Comparison of ENCODE assay signal across 27 cellular contexts in the genomic region with DNA sequence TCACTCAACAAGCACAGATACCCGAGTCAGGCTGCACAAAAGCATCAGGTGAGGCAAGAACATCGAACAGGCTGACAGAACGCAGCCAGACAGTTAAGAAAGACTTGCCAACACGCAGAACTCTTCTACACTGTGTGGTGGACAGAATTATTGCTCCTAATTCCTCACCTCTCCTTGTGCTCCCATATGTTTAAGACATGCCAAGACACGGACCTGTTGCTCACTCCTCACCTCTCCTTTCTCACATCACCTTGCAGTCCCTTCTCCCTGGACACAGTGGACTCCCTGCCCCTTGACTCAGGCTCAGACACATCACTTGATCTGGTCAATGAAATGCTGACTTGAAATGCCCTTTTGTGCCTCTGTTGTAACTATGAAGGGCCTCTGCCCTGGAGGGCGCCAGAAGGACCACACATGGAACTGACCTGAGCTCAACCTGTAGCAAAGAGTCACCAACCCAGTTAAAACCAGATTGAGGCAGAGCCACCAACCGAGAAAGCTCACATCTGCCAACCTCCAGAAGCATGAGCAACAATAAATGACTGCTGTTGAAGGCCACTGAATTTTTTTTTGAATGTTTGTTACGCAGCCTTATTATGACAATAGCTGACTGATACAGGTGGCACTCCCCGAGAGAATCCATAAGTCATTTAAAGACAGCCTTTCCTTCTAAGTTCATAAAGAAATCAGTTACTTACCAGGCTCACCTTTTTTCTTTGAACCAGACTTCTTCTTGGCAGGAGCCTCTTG. TPM values are rescaled to one million over a fixed set of nuclear protein-coding genes. Genes with fewer than 3 reads are reported as not detected.
DNase-seq lines count a peak whose midpoint lies in the region; ATAC-seq and TF ChIP-seq lines count a peak whose summit lies in the region.
"Had no signal": no experiment of that assay in that cellular context is flagged by ENCODE, and none has a peak within 500 bp of the region (broad histone marks: within the 10 kb centered on the region; RNA-seq: fewer than 3 reads in every experiment).

No MANE protein-coding gene starts in this region.

- peaks cover 82% of the 10 kb centered on the region for H3K79me2 ChIP-seq in GM23338 (replicated peaks; ENCODE audit: insufficient read depth)
- peaks cover 100% of the 10 kb centered on the region for H3K79me2 ChIP-seq in smooth muscle cell (ENCODE audit: low read depth)

- peaks cover 15% of the 10 kb centered on the region for H3K36me3 ChIP-seq in GM23338 (ENCODE audit: insufficient read depth)
- H3K36me3 ChIP-seq in smooth muscle cell (ENCODE audit: low read depth), result peaks cover 6% of the 10 kb centered on the region

- H3K36me3 Mint-ChIP-seq in GM23338 (ENCODE audit: low read depth), result peaks cover 66% of the 10 kb centered on the region
- H3K36me3 Mint-ChIP-seq in T-helper 17 cell (ENCODE audit: low read depth), result peaks cover 13% of the 10 kb centered on the region
- H3K36me3 Mint-ChIP-seq in glutamatergic neuron (ENCODE audit: unreplicated experiment), result peaks cover 11% of the 10 kb centered on the region

- WGBS in smooth muscle cell (ENCODE audit: low lambda C conversion rate), result 95% methylated on average over 9 of the region's 9 CpGs

- intact Hi-C loops in posterior vena cava (cut with DNase I), result no loop called here

- H3K4me3 ChIP-seq in GM23338, result no peak overlapping the region
- no peak overlapping the region for H3K4me3 ChIP-seq in smooth muscle cell
- H3K4me3 ChIP-seq: pancreas, SJCRH30, suprapubic skin had no signal

- H3K27ac ChIP-seq in GM23338 (ENCODE audit: low read depth) (peak overlapping the region; percentile 51; the same call in 1 of the 2 replicates), smooth muscle cell (ENCODE audit: low read depth) (peak overlapping the region; percentile 58)
- H3K27ac ChIP-seq: SJCRH30, suprapubic skin had no signal

- H3K4me2 ChIP-seq in GM23338, result no peak overlapping the region
- H3K4me2 ChIP-seq in smooth muscle cell, result no peak overlapping the region

- H3K4me3 Mint-ChIP-seq in GM23338 (no peak overlapping the region), T-helper 17 cell (no peak overlapping the region), glutamatergic neuron (ENCODE audit: unreplicated experiment) (peak overlapping the region; percentile 8)
- H3K4me3 Mint-ChIP-seq: activated CD8-positive, alpha-beta T cell treated with anti-CD3 and anti-CD28 coated beads, Interleukin-2, amount 10 ng/mL, durations not matched to agents 7 days and 5 days; CD4-positive, alpha-beta memory T cell; mesothelial cell of epicardium; naive thymus-derived CD8-positive, alpha-beta T cell; stimulated activated effector memory CD8-positive, alpha-beta T cell treated with anti-CD3 and anti-CD28 coated beads, Interleukin-12 subunit alpha, Interleukin-12 subunit beta, amount 100 ng/mL, for 72 hours; T-cell had no signal

- H3K4me1 Mint-ChIP-seq in GM23338 (peaks cover 46% of the 10 kb centered on the region), T-helper 17 cell (peaks cover 23% of the 10 kb centered on the region), glutamatergic neuron (ENCODE audit: low read depth, unreplicated experiment) (peaks cover 41% of the 10 kb centered on the region)

- no peak for DNase-seq in GM23338 (ENCODE audit: low spot score)
- DNase-seq in T-helper 17 cell, result no peak
- DNase-seq in glutamatergic neuron, result no peak
- no peak for DNase-seq in smooth muscle cell (lab: John Stamatoyannopoulos, UW; ENCODE audit: unreplicated experiment)
- DNase-seq in NCI-H510A treated with DMSO at 0.1 percent for 48 hours (lab: John Stamatoyannopoulos, UW), result no peak
- DNase-seq in NCI-H1694 treated with DMSO at 0.1 percent for 48 hours (lab: John Stamatoyannopoulos, UW), result no peak
- DNase-seq in posterior vena cava (ENCODE audit: low spot score), result no peak
- DNase-seq: activated CD8-positive, alpha-beta T cell treated with anti-CD3 and anti-CD28 coated beads, Interleukin-2, amount 10 ng/mL, durations not matched to agents 7 days and 5 days; activated gamma-delta T cell treated with Interleukin-2 at 50 U/mL for 16 hours; CD4-positive, alpha-beta memory T cell; DMS 273 treated with DMSO at 0.1 percent for 48 hours; EL; islet precursor cell; naive thymus-derived CD8-positive, alpha-beta T cell; NCI-H2029 treated with DMSO at 0.1 percent for 48 hours; NCI-H69; SJCRH30; stimulated activated CD4-positive, alpha-beta T cell treated with anti-CD3 and anti-CD28 coated beads, Interleukin-4, amount 100 ng/mL, for 24 hours; T-cell had no signal

- H3K4me1 ChIP-seq in GM23338 (ENCODE audit: insufficient read depth) (peaks cover 23% of the 10 kb centered on the region), smooth muscle cell (ENCODE audit: low read depth) (peaks cover 1% of the 10 kb centered on the region)
- H3K4me1 ChIP-seq: SJCRH30 had no signal

- H3F3A ChIP-seq in GM23338 (replicated peaks; ENCODE audit: low read depth) (peaks cover 3% of the 10 kb centered on the region; the same call in 1 of the 2 replicates), smooth muscle cell (ENCODE audit: low read depth) (peaks cover 35% of the 10 kb centered on the region)

- ATAC-seq in GM23338 (no peak), T-helper 17 cell (no peak)
- ATAC-seq: activated CD8-positive, alpha-beta T cell treated with anti-CD3 and anti-CD28 coated beads, Interleukin-2, amount 10 ng/mL, durations not matched to agents 7 days and 5 days; naive thymus-derived CD8-positive, alpha-beta T cell; Panc1; stimulated activated effector memory CD8-positive, alpha-beta T cell treated with anti-CD3 and anti-CD28 coated beads, Interleukin-12 subunit alpha, Interleukin-12 subunit beta, amount 100 ng/mL, for 72 hours; T-cell had no signal

- H3K27me3 ChIP-seq in GM23338 (ENCODE audit: insufficient read depth) (no peaks in the 10 kb centered on the region), smooth muscle cell (ENCODE audit: low read depth) (no peaks in the 10 kb centered on the region)
- H3K27me3 ChIP-seq: pancreas, SJCRH30, suprapubic skin had no signal

- peaks cover 13% of the 10 kb centered on the region for H4K20me1 ChIP-seq in GM23338 (replicated peaks; ENCODE audit: insufficient read depth)
- peaks cover 100% of the 10 kb centered on the region for H4K20me1 ChIP-seq in smooth muscle cell (ENCODE audit: low read depth)

- peaks cover 28% of the 10 kb centered on the region for H3K9me3 Mint-ChIP-seq in GM23338
- H3K9me3 Mint-ChIP-seq in glutamatergic neuron (ENCODE audit: unreplicated experiment), result peaks cover 8% of the 10 kb centered on the region
- H3K9me3 Mint-ChIP-seq: mesothelial cell of epicardium, T-cell had no signal

- H3K27ac Mint-ChIP-seq in GM23338 (peak overlapping the region; percentile 51; the same call in 1 of the 2 replicates), T-helper 17 cell (peak overlapping the region; percentile 39), glutamatergic neuron (ENCODE audit: unreplicated experiment) (peak overlapping the region; percentile 14)
- H3K27ac Mint-ChIP-seq: activated CD8-positive, alpha-beta T cell treated with anti-CD3 and anti-CD28 coated beads, Interleukin-2, amount 10 ng/mL, durations not matched to agents 7 days and 5 days; stimulated activated effector memory CD8-positive, alpha-beta T cell treated with anti-CD3 and anti-CD28 coated beads, Interleukin-12 subunit alpha, Interleukin-12 subunit beta, amount 100 ng/mL, for 72 hours; T-cell had no signal

- no peak overlapping the region for H3K9ac ChIP-seq in smooth muscle cell (ENCODE audit: low read depth)

- TF ChIP-seq CTCF in GM23338 (conservative IDR thresholded peaks at IDR 0.05; ENCODE audit: low read depth in 2 of 2) (no peak), glutamatergic neuron (IDR thresholded peaks at IDR 0.05; ENCODE audit: partially characterized antibody, unreplicated experiment) (no peak), smooth muscle cell (IDR thresholded peaks at IDR 0.05; ENCODE audit: borderline replicate concordance, insufficient read depth, poor library complexity, severe bottlenecking) (no peak)

- H2AFZ ChIP-seq in GM23338, result no peak overlapping the region
- H2AFZ ChIP-seq in smooth muscle cell (ENCODE audit: low read depth), result no peak overlapping the region

- H3K9me2 ChIP-seq in GM23338 (ENCODE audit: insufficient read depth), result no peaks in the 10 kb centered on the region

- no peaks in the 10 kb centered on the region for H3K9me3 ChIP-seq in T-helper 17 cell (ENCODE audit: control insufficient read depth, low read length, poor library complexity, severe bottlenecking)
- H3K9me3 ChIP-seq in smooth muscle cell (replicated peaks; ENCODE audit: low read depth), result no peaks in the 10 kb centered on the region
- H3K9me3 ChIP-seq: pancreas, suprapubic skin had no signal

- H3K27me3 Mint-ChIP-seq in GM23338 (ENCODE audit: insufficient read depth, low read depth, poor library complexity) (peaks cover 17% of the 10 kb centered on the region), T-helper 17 cell (no peaks in the 10 kb centered on the region), glutamatergic neuron (ENCODE audit: unreplicated experiment) (peaks cover 5% of the 10 kb centered on the region)
- H3K27me3 Mint-ChIP-seq: CD4-positive, alpha-beta memory T cell; naive thymus-derived CD8-positive, alpha-beta T cell; T-cell had no signal

TF ChIP-seq in GM23338, 12 proteins besides CTCF, POLR2A, EP300 and RAD21 (continues in another document):
- TF ChIP-seq JUNB (IDR thresholded peaks at IDR 0.05; ENCODE audit: unreplicated experiment) (no peak), ZNF331 (CRISPR knock-in tag; IDR thresholded peaks at IDR 0.05; ENCODE audit: low read depth) (no peak), STAT1 (IDR thresholded peaks at IDR 0.05; ENCODE audit: unreplicated experiment) (no peak)
- TF ChIP-seq, protein P1, sequence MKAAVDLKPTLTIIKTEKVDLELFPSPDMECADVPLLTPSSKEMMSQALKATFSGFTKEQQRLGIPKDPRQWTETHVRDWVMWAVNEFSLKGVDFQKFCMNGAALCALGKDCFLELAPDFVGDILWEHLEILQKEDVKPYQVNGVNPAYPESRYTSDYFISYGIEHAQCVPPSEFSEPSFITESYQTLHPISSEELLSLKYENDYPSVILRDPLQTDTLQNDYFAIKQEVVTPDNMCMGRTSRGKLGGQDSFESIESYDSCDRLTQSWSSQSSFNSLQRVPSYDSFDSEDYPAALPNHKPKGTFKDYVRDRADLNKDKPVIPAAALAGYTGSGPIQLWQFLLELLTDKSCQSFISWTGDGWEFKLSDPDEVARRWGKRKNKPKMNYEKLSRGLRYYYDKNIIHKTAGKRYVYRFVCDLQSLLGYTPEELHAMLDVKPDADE (IDR thresholded peaks at IDR 0.05), result no peak

RNA-seq across cellular contexts. Expression of a gene that starts 24.0 kb away (rescaled TPM):
- 105 and 109 TPM in 2 replicates for total RNA-seq in GM23338 (2014; rRNA removed; shearing (Covaris generic))
- polyA plus RNA-seq in GM23338 (2016; fragmentation: Nextera tagmentation; extraction: Ambion mirVana) (113 and 125 TPM in 2 replicates), smooth muscle cell (224 and 226 TPM in 2 replicates)
- total RNA-seq in T-helper 17 cell (10 to 100 TPM; 31.4 to 37.8 TPM), glutamatergic neuron (ENCODE audit: unreplicated experiment) (63.3 TPM), smooth muscle cell (142 and 180 TPM in 2 replicates), posterior vena cava (100 to 1,000 TPM; 128 TPM)

RNA-seq across cellular contexts. Expression of a gene that starts 41.7 kb away (rescaled TPM):
- not detected in 2 replicates for total RNA-seq in GM23338 (2014; rRNA removed; shearing (Covaris generic))
- not detected in 2 replicates for polyA plus RNA-seq in GM23338 (2016; fragmentation: Nextera tagmentation; extraction: Ambion mirVana)
- not detected for total RNA-seq in T-helper 17 cell
- total RNA-seq in glutamatergic neuron (ENCODE audit: unreplicated experiment), result not detected
- not detected in 2 replicates for total RNA-seq in smooth muscle cell
- polyA plus RNA-seq in smooth muscle cell, result not detected in 2 replicates
- total RNA-seq in posterior vena cava, result not detected
- total RNA-seq: activated CD8-positive, alpha-beta T cell treated with anti-CD3 and anti-CD28 coated beads, Interleukin-2, amount 10 ng/mL, durations not matched to agents 7 days and 5 days; CD4-positive, alpha-beta memory T cell; glomerular endothelial cell; lower leg skin; mesothelial cell of epicardium; naive thymus-derived CD8-positive, alpha-beta T cell; SJCRH30; suprapubic skin; T-cell; urinary bladder had no signal
- polyA plus RNA-seq: CD4-positive, alpha-beta memory T cell; naive thymus-derived CD8-positive, alpha-beta T cell; urinary bladder had no signal
